In genomic region chr10:13515467-13515866, GRCh38 we compare ENCODE assay signal across 21 cellular contexts.
"Had no signal": no experiment of that assay in that cellular context is flagged by ENCODE, and none has a peak within 500 bp of the region (broad histone marks: within the 10 kb centered on the region; RNA-seq: fewer than 3 reads in every experiment).

No MANE protein-coding gene starts in this region.

- H3K9me3 Mint-ChIP-seq: immature natural killer cell; natural killer cell; neural crest cell; stimulated activated memory B cell treated with anti-CD40 and anti-IgM and Interleukin-4, amounts not matched to agents 10 μg/mL and 1 μg/mL and 100 μg/mL, for 72 hours; type B pancreatic cell had no signal

- ATAC-seq: left colon; lower lobe of right lung; natural killer cell; psoas muscle; right cardiac atrium; stimulated activated memory B cell treated with anti-CD40 and anti-IgM and Interleukin-4, amounts not matched to agents 10 μg/mL and 1 μg/mL and 100 μg/mL, for 72 hours; stimulated activated naive CD8-positive, alpha-beta T cell treated with anti-CD3 and anti-CD28 coated beads, Interleukin-15, Interleukin-2, amounts not matched to agents 100 U/mL and 50 U/mL, for 24 hours had no signal

- H3K4me1 Mint-ChIP-seq: immature natural killer cell; natural killer cell; stimulated activated memory B cell treated with anti-CD40 and anti-IgM and Interleukin-4, amounts not matched to agents 10 μg/mL and 1 μg/mL and 100 μg/mL, for 72 hours had no signal

- H3K27ac Mint-ChIP-seq: immature natural killer cell; natural killer cell; stimulated activated memory B cell treated with anti-CD40 and anti-IgM and Interleukin-4, amounts not matched to agents 10 μg/mL and 1 μg/mL and 100 μg/mL, for 72 hours; type B pancreatic cell had no signal

- H3K27me3 Mint-ChIP-seq: type B pancreatic cell had no signal

- DNase-seq: central memory CD4-positive, alpha-beta T cell; effector memory CD4-positive, alpha-beta T cell; hypothalamus; immature natural killer cell; islet precursor cell; kidney glomerular epithelial cell; left colon; lower lobe of right lung; natural killer cell; nucleus accumbens; psoas muscle; right cardiac atrium; spleen; stimulated activated CD4-positive, alpha-beta T cell treated with anti-CD3 and anti-CD28 coated beads, Interleukin-4, amount 100 ng/mL, for 4 hours; stimulated activated naive CD8-positive, alpha-beta T cell treated with anti-CD3 and anti-CD28 coated beads, Interleukin-15, Interleukin-2, amounts not matched to agents 100 U/mL and 50 U/mL, for 24 hours; substantia nigra; testis; tibial artery had no signal

- H3K4me3 Mint-ChIP-seq: immature natural killer cell; natural killer cell; neural crest cell; stimulated activated memory B cell treated with anti-CD40 and anti-IgM and Interleukin-4, amounts not matched to agents 10 μg/mL and 1 μg/mL and 100 μg/mL, for 72 hours; type B pancreatic cell had no signal

- H3K36me3 Mint-ChIP-seq: immature natural killer cell; natural killer cell; stimulated activated memory B cell treated with anti-CD40 and anti-IgM and Interleukin-4, amounts not matched to agents 10 μg/mL and 1 μg/mL and 100 μg/mL, for 72 hours; type B pancreatic cell had no signal
